ENCODE assay signal across 15 cellular contexts in genomic region chr19:1913781-1914577, GRCh38.
"Had no signal": no experiment of that assay in that cellular context is flagged by ENCODE, and none has a peak within 500 bp of the region (broad histone marks: within the 10 kb centered on the region; RNA-seq: fewer than 3 reads in every experiment).

No MANE protein-coding gene starts in this region.

- DNase-seq: activated CD8-positive, alpha-beta memory T cell treated with anti-CD3 and anti-CD28 coated beads, Interleukin-2, amount 50 U/mL, for 4 hours; activated CD8-positive, alpha-beta T cell treated with anti-CD3 and anti-CD28 coated beads for 36 hours; activated naive CD4-positive, alpha-beta T cell; activated naive CD8-positive, alpha-beta T cell treated with anti-CD3 and anti-CD28 coated beads, Interleukin-2, amount 50 U/mL, for 24 hours; colonic mucosa; hippocampal formation; left colon; natural killer cell; stimulated activated CD4-positive, alpha-beta T cell treated with anti-CD3 and anti-CD28 coated beads, Interleukin-1b, Interleukin-23, amount 100 ng/mL, for 48 hours; stimulated activated naive B cell treated with anti-CD40 and anti-IgM and Interleukin-4, amounts not matched to agents 10 μg/mL and 1 μg/mL and 100 μg/mL, for 72 hours; T-cell; T1000 had no signal

- H3K27ac ChIP-seq: colonic mucosa, SK-N-MC had no signal

- H3K4me3 ChIP-seq: colonic mucosa, lung, SK-N-MC had no signal

- H3K9me3 ChIP-seq: colonic mucosa had no signal

- ATAC-seq: activated CD8-positive, alpha-beta T cell treated with anti-CD3 and anti-CD28 coated beads for 36 hours; activated naive CD8-positive, alpha-beta T cell treated with anti-CD3 and anti-CD28 coated beads, Interleukin-2, amount 50 U/mL, for 24 hours; left colon; natural killer cell; stimulated activated naive B cell treated with anti-CD40 and anti-IgM and Interleukin-4, amounts not matched to agents 10 μg/mL and 1 μg/mL and 100 μg/mL, for 72 hours; T-cell had no signal

- H3K27me3 ChIP-seq: colonic mucosa had no signal

- FAIRE-seq: astrocyte had no signal
